ENCODE assay signal across 8 cellular contexts in genomic region chr15:68056097-68056865, GRCh38. TPM values are rescaled to one million over a fixed set of nuclear protein-coding genes. Genes with fewer than 3 reads are reported as not detected.
A peak's percentile ranks its signal among the peaks of the same experiment; 100 is the strongest.
DNase-seq lines count a peak whose midpoint lies in the region; ATAC-seq, FAIRE-seq and TF ChIP-seq lines count a peak whose summit lies in the region.

No MANE protein-coding gene starts in this region.

- no peak for FAIRE-seq in HepG2 (lab: Jason Lieb, UNC)
- no peak for FAIRE-seq in frontal cortex (lab: Jason Lieb, UNC)

- 0 out of 5 replicates have a peak, but pooled peaks cover 0 to 3% of the 10 kb centered on the region in 2 experiments for H3K36me3 ChIP-seq in HepG2 (replicated peaks in 1 of 2; ENCODE audit: control insufficient read depth in 1 of 2, insufficient read depth in 2 of 2, low read length in 2 of 2)
- no peaks in the 10 kb centered on the region for H3K36me3 ChIP-seq in tibial artery

- intact Hi-C loops in activated T-helper 2 cell treated with anti-CD3 and anti-CD28 coated beads, Interferon-gamma antibody, Interleukin-2, Interleukin-4, amounts not matched to agents 10 μg/mL and 5 μg/mL and 100 μg/mL, durations not matched to agents 14 hours and 24 hours and 36 hours (cut with micrococcal nuclease) = loop anchor here (10.0 kb wide), 1 partner anchor 191 kb away; no protein-coding TSS in a partner anchor
- intact Hi-C loops in HepG2 (cut with micrococcal nuclease; ENCODE audit: unreplicated experiment) (loop anchor here (5.0 to 10.0 kb wide), 2 partner anchors 99 to 109 kb away; no protein-coding TSS in a partner anchor), tibial artery (cut with DNase I; ENCODE audit: low total_unique reads) (loop anchor here (10.0 kb wide), 2 partner anchors 99 to 191 kb away; no protein-coding TSS in a partner anchor)

- peaks cover 50% of the 10 kb centered on the region for H3K4me1 ChIP-seq in HepG2 (ENCODE audit: insufficient read depth, low read length)
- peaks cover 0 to 38% (median 19%) of the 10 kb centered on the region in 4 donors for H3K4me1 ChIP-seq in tibial artery

- in situ Hi-C loops in HepG2 (cut with HindIII; ENCODE audit: extremely low pct_ligation_motif_present, low pct_unique_long_range_greater_than_20kb) = no loop called here

- H3K9me3 Mint-ChIP-seq in activated T-cell treated with anti-CD3 and anti-CD28 coated beads, Interleukin-2, amount 50 U/mL, for 72 hours = no peaks in the 10 kb centered on the region
- H3K9me3 Mint-ChIP-seq in activated T-helper 2 cell treated with anti-CD3 and anti-CD28 coated beads, Interferon-gamma antibody, Interleukin-2, Interleukin-4, amounts not matched to agents 10 μg/mL and 5 μg/mL and 100 μg/mL, durations not matched to agents 14 hours and 24 hours and 36 hours = peaks cover 8% of the 10 kb centered on the region

- CTCF ChIA-PET in HepG2 (lab: Yijun Ruan, JAX; ENCODE audit: low intra/inter-chr PET ratio, low total read pairs) = no interaction called here

- no peak for TF ChIP-seq POLR2A in HepG2 (IDR thresholded peaks at IDR 0.05; ENCODE audit: insufficient read depth in 1 of 2, low read depth in 2 of 2, low read length in 2 of 2)

- H3K9me3 ChIP-seq in HepG2 (ENCODE audit: low read length) (no peaks in the 10 kb centered on the region), tibial artery (no peaks in the 10 kb centered on the region)

- TF ChIP-seq RAD21 in HepG2 (CRISPR knock-in tag; IDR thresholded peaks at IDR 0.05) = no peak

- peaks cover 65% of the 10 kb centered on the region for H3K79me2 ChIP-seq in HepG2 (ENCODE audit: insufficient read depth, low read length)

- POLR2A ChIA-PET in HepG2 (lab: Yijun Ruan, JAX) = no interaction called here

- H3K4me3 ChIP-seq in HepG2 (replicated peaks in 1 of 3; ENCODE audit: insufficient read depth in 1 of 3, low read depth in 2 of 3, low read length in 3 of 3) (peak overlapping the region; percentile 87 to 100 (median 94); a peak in 5 of 6 replicates), tibial artery (peak overlapping the region; percentile 97 to 98)

- BruUV-seq in HepG2 (replicated peaks; lab: Mats Ljungman, UMichigan) = no TSS peak

- no peak for DNase-seq in activated T-cell treated with anti-CD3 and anti-CD28 coated beads, Interleukin-2, amount 50 U/mL, for 72 hours
- no peak for DNase-seq in activated T-cell treated with anti-CD3 and anti-CD28 coated beads, Interleukin-2, amount 50 U/mL, for 1 hour
- no peak for DNase-seq in activated T-helper 2 cell treated with anti-CD3 and anti-CD28 coated beads, Interferon-gamma antibody, Interleukin-2, Interleukin-4, amounts not matched to agents 10 μg/mL and 5 μg/mL and 100 μg/mL, durations not matched to agents 14 hours and 24 hours and 36 hours (ENCODE audit: low spot score)
- DNase-seq in HepG2 (ENCODE audit: low spot score) (no peak), tibial artery (no peak), ecto neural progenitor cell (ENCODE audit: low spot score) (no peak), frontal cortex (ENCODE audit: low spot score in 2 of 2) (no peak), substantia nigra (lab: John Stamatoyannopoulos, UW) (no peak)

- WGBS in HepG2 (ENCODE audit: low lambda C conversion rate) = 41% methylated on average over 5 of the region's 5 CpGs

- no peak for ATAC-seq in activated T-cell treated with anti-CD3 and anti-CD28 coated beads, Interleukin-2, amount 50 U/mL, for 72 hours (replicated peaks in 1 of 2)
- ATAC-seq in HepG2 = no peak

- H4K20me1 ChIP-seq in HepG2 (ENCODE audit: insufficient read depth, low read length) = peaks cover 32% of the 10 kb centered on the region

- H3K27ac Mint-ChIP-seq in activated T-cell treated with anti-CD3 and anti-CD28 coated beads, Interleukin-2, amount 50 U/mL, for 72 hours = peak overlapping the region; percentile 24
- H3K27ac Mint-ChIP-seq in activated T-helper 2 cell treated with anti-CD3 and anti-CD28 coated beads, Interferon-gamma antibody, Interleukin-2, Interleukin-4, amounts not matched to agents 10 μg/mL and 5 μg/mL and 100 μg/mL, durations not matched to agents 14 hours and 24 hours and 36 hours = no peak overlapping the region

- peak overlapping the region; percentile 83; the same call in 1 of the 2 replicates for H3K9ac ChIP-seq in HepG2 (ENCODE audit: insufficient read depth, low read depth, low read length)

- H3K36me3 Mint-ChIP-seq in activated T-cell treated with anti-CD3 and anti-CD28 coated beads, Interleukin-2, amount 50 U/mL, for 72 hours (ENCODE audit: insufficient read depth in 2 of 2) = peaks cover 4% of the 10 kb centered on the region in 2 donors
- H3K36me3 Mint-ChIP-seq in activated T-helper 2 cell treated with anti-CD3 and anti-CD28 coated beads, Interferon-gamma antibody, Interleukin-2, Interleukin-4, amounts not matched to agents 10 μg/mL and 5 μg/mL and 100 μg/mL, durations not matched to agents 14 hours and 24 hours and 36 hours (ENCODE audit: low read depth) = peaks cover 8% of the 10 kb centered on the region

- peak overlapping the region; percentile 86 for H3K4me2 ChIP-seq in HepG2 (ENCODE audit: low read depth, low read length)

- peaks cover 70% of the 10 kb centered on the region for H3K4me1 Mint-ChIP-seq in activated T-cell treated with anti-CD3 and anti-CD28 coated beads, Interleukin-2, amount 50 U/mL, for 72 hours (ENCODE audit: low read depth)
- peaks cover 44% of the 10 kb centered on the region for H3K4me1 Mint-ChIP-seq in activated T-helper 2 cell treated with anti-CD3 and anti-CD28 coated beads, Interferon-gamma antibody, Interleukin-2, Interleukin-4, amounts not matched to agents 10 μg/mL and 5 μg/mL and 100 μg/mL, durations not matched to agents 14 hours and 24 hours and 36 hours (ENCODE audit: low read depth)

- TF ChIP-seq CTCF in HepG2 (CRISPR knock-in tag; IDR thresholded peaks at IDR 0.05) (no peak), tibial artery (IDR thresholded peaks at IDR 0.05) (no peak)

- TF ChIP-seq EP300 in HepG2 (IDR thresholded peaks at IDR 0.05; ENCODE audit: low read depth in 2 of 2, low read length in 2 of 2) (no peak), HepG2 (CRISPR knock-in tag; IDR thresholded peaks at IDR 0.05; ENCODE audit: borderline replicate concordance) (no peak)

- peak overlapping the region; percentile 90 to 92 for H3K4me3 Mint-ChIP-seq in activated T-cell treated with anti-CD3 and anti-CD28 coated beads, Interleukin-2, amount 50 U/mL, for 72 hours
- H3K4me3 Mint-ChIP-seq in activated T-helper 2 cell treated with anti-CD3 and anti-CD28 coated beads, Interferon-gamma antibody, Interleukin-2, Interleukin-4, amounts not matched to agents 10 μg/mL and 5 μg/mL and 100 μg/mL, durations not matched to agents 14 hours and 24 hours and 36 hours (ENCODE audit: low read depth) = peak overlapping the region; percentile 99

- H3K27ac ChIP-seq in HepG2 (ENCODE audit: extremely low read length, insufficient read depth, low read length) (no peak overlapping the region), tibial artery (no peak overlapping the region), substantia nigra (ENCODE audit: low read depth, low read length, poor library complexity, severe bottlenecking) (no peak overlapping the region)

- peaks cover 17% of the 10 kb centered on the region for H3K27me3 Mint-ChIP-seq in activated T-cell treated with anti-CD3 and anti-CD28 coated beads, Interleukin-2, amount 50 U/mL, for 72 hours (ENCODE audit: low read depth)
- H3K27me3 Mint-ChIP-seq in activated T-helper 2 cell treated with anti-CD3 and anti-CD28 coated beads, Interferon-gamma antibody, Interleukin-2, Interleukin-4, amounts not matched to agents 10 μg/mL and 5 μg/mL and 100 μg/mL, durations not matched to agents 14 hours and 24 hours and 36 hours (ENCODE audit: low read depth) = no peaks in the 10 kb centered on the region

- H2AFZ ChIP-seq in HepG2 (ENCODE audit: low read length) = no peak overlapping the region

- H3K27me3 ChIP-seq in HepG2 (ENCODE audit: control insufficient read depth in 1 of 2, insufficient read depth in 2 of 2, low read length in 2 of 2) (no peaks in the 10 kb centered on the region), tibial artery (no peaks in the 10 kb centered on the region)

TF ChIP-seq in HepG2, 621 proteins besides CTCF, POLR2A, EP300 and RAD21 (continues in another document):
- no peak for TF ChIP-seq ZNF337 (CRISPR knock-in tag; IDR thresholded peaks at IDR 0.05; ENCODE audit: borderline replicate concordance, low read depth)

RNA-seq across cellular contexts. Expression of gene PIAS1, which starts 2.2 kb away (rescaled TPM):
- 10 to 100 TPM; 43.3 to 48.1 TPM for total RNA-seq in activated T-cell treated with anti-CD3 and anti-CD28 coated beads, Interleukin-2, amount 50 U/mL, for 72 hours
- total RNA-seq in activated T-helper 2 cell treated with anti-CD3 and anti-CD28 coated beads, Interferon-gamma antibody, Interleukin-2, Interleukin-4, amounts not matched to agents 10 μg/mL and 5 μg/mL and 100 μg/mL, durations not matched to agents 14 hours and 24 hours and 36 hours = 30.3 and 34.4 TPM in 2 replicates
- total RNA-seq in HepG2 (2016; rRNA removed; fragmentation: Illumina TruSeq; extraction: Trizol) (20.7 and 23.2 TPM in 2 replicates), frontal cortex (18.8 TPM)
- total RNA-seq in HepG2 (2016; cell fraction: cytosol; rRNA removed; fragmentation: Illumina TruSeq; extraction: Trizol; ENCODE audit: low read depth) = 13.3 and 13.7 TPM in 2 replicates
- 19.2 and 20.9 TPM in 2 replicates for total RNA-seq in HepG2 (2016; cell fraction: insoluble cytoplasmic fraction; rRNA removed; fragmentation: Illumina TruSeq; extraction: Trizol)
- 15.7 and 17.4 TPM in 2 replicates for total RNA-seq in HepG2 (2016; cell fraction: membrane; rRNA removed; fragmentation: Illumina TruSeq; extraction: Trizol)
- 40.8 and 44.2 TPM in 2 replicates for total RNA-seq in HepG2 (2016; cell fraction: nucleus; rRNA removed; fragmentation: Illumina TruSeq; extraction: Trizol)
- polyA plus RNA-seq in HepG2 (2011; rRNA removed) = 27.8 and 33.7 TPM in 2 replicates
- 20.2 and 22.2 TPM in 2 replicates for polyA plus RNA-seq in HepG2 (2011; cell fraction: cytosol; rRNA removed)
- 52.0 and 60.6 TPM in 2 replicates for polyA plus RNA-seq in HepG2 (2011; cell fraction: nucleus; rRNA removed)
- polyA plus RNA-seq in HepG2 (2012) = 21.4 and 23.7 TPM in 2 replicates
- polyA plus RNA-seq in HepG2 (2016; cell fraction: cytosol; fragmentation: Illumina TruSeq; extraction: Trizol; ENCODE audit: low read depth) = 1.9 and 2.4 TPM in 2 replicates
- 26.7 and 30.0 TPM in 2 replicates for polyA plus RNA-seq in HepG2 (2016; cell fraction: insoluble cytoplasmic fraction; fragmentation: Illumina TruSeq; extraction: Trizol; ENCODE audit: low read depth)
- 4.2 and 4.8 TPM in 2 replicates for polyA plus RNA-seq in HepG2 (2016; cell fraction: membrane; fragmentation: Illumina TruSeq; extraction: Trizol; ENCODE audit: low read depth)
- 25.3 and 26.6 TPM in 2 replicates for polyA plus RNA-seq in HepG2 (2016; cell fraction: nucleus; fragmentation: Illumina TruSeq; extraction: Trizol; ENCODE audit: insufficient read depth, low read depth)
- polyA minus RNA-seq in HepG2 (2011; rRNA and poly(A)+ RNA removed; ENCODE audit: low replicate concordance) = 79.4 and 97.0 TPM in 2 replicates
- polyA minus RNA-seq in HepG2 (2011; cell fraction: cytosol; rRNA and poly(A)+ RNA removed) = 25.3 and 29.3 TPM in 2 replicates
- 120 and 122 TPM in 2 replicates for polyA minus RNA-seq in HepG2 (2011; cell fraction: nucleus; rRNA and poly(A)+ RNA removed)
